In the genomic region with DNA sequence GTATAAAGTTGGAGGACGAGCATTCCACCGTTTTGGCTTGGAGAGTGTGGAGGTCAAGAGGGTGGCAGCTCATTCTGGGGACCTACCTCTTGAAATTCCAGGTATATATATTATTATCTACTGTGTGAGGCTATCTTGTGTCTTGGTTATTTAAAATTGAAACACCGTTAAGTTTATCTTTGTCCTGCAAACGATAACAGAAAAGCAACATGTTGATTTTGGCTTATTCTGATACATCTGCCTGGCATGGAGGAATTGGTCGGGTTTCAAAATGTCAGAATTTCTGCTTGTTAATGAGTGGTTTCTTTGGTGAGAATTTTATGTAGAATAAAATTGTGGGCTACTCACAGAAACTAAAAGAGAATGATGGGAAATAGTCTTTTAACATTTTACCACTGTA, we compare ENCODE assay signal across 31 cellular contexts.
"Had no signal": no experiment of that assay in that cellular context is flagged by ENCODE, and none has a peak within 500 bp of the region (broad histone marks: within the 10 kb centered on the region; RNA-seq: fewer than 3 reads in every experiment).

No MANE protein-coding gene starts in this region.

- H2AFZ ChIP-seq: hepatocyte had no signal

- H3K27ac ChIP-seq: ascending aorta, gastroesophageal sphincter, hepatocyte, neutrophil, ovary, sigmoid colon, thoracic aorta had no signal

- H3K36me3 ChIP-seq: ascending aorta, gastroesophageal sphincter, neutrophil, ovary, sigmoid colon, thoracic aorta had no signal

- H3K4me2 ChIP-seq: hepatocyte had no signal

- H3K27me3 Mint-ChIP-seq: activated CD4-positive, alpha-beta T cell treated with anti-CD3 and anti-CD28 coated beads, Interleukin-2, amount 10 ng/mL, durations not matched to agents 7 days and 5 days; activated naive CD4-positive, alpha-beta T cell treated with anti-CD3 and anti-CD28 coated beads, Interleukin-2, amount 10 ng/mL, durations not matched to agents 7 days and 5 days; activated naive CD8-positive, alpha-beta T cell treated with anti-CD3 and anti-CD28 coated beads, Interleukin-2, amount 10 ng/mL, durations not matched to agents 7 days and 5 days; progenitor cell of endocrine pancreas had no signal

- H3K4me3 Mint-ChIP-seq: activated CD4-positive, alpha-beta memory T cell treated with anti-CD3 and anti-CD28 coated beads, Interleukin-2, amount 10 ng/mL, durations not matched to agents 7 days and 5 days; activated naive CD4-positive, alpha-beta T cell treated with anti-CD3 and anti-CD28 coated beads, Interleukin-2, amount 10 ng/mL, durations not matched to agents 7 days and 5 days; activated naive CD8-positive, alpha-beta T cell treated with anti-CD3 and anti-CD28 coated beads, Interleukin-2, amount 10 ng/mL, durations not matched to agents 7 days and 5 days; activated T-cell treated with anti-CD3 and anti-CD28 coated beads, Interleukin-2, amount 50 U/mL, for 24 hours; brain; effector memory CD8-positive, alpha-beta T cell; nephron progenitor cell; stimulated activated effector memory CD8-positive, alpha-beta T cell treated with anti-CD3 and anti-CD28 coated beads, Interleukin-12 subunit alpha, Interleukin-12 subunit beta, amount 100 ng/mL, for 72 hours; stimulated activated naive CD8-positive, alpha-beta T cell treated with anti-CD3 and anti-CD28 coated beads, Interleukin-15, Interleukin-2, amounts not matched to agents 100 ng/mL and 50 ng/mL, for 24 hours; WTC11 had no signal

- H3K4me1 ChIP-seq: ascending aorta, gastroesophageal sphincter, sigmoid colon had no signal

- FAIRE-seq: endothelial cell of umbilical vein, keratinocyte, small intestine, urothelium cell line had no signal

- H3K27me3 ChIP-seq: ascending aorta, gastroesophageal sphincter, hepatocyte, neutrophil, ovary, sigmoid colon had no signal

- H3K36me3 Mint-ChIP-seq: activated naive CD4-positive, alpha-beta T cell treated with anti-CD3 and anti-CD28 coated beads, Interleukin-2, amount 10 ng/mL, durations not matched to agents 7 days and 5 days; activated naive CD8-positive, alpha-beta T cell treated with anti-CD3 and anti-CD28 coated beads, Interleukin-2, amount 10 ng/mL, durations not matched to agents 7 days and 5 days; brain; stimulated activated effector memory CD8-positive, alpha-beta T cell treated with anti-CD3 and anti-CD28 coated beads, Interleukin-12 subunit alpha, Interleukin-12 subunit beta, amount 100 ng/mL, for 72 hours; WTC11 had no signal

- ATAC-seq: effector memory CD8-positive, alpha-beta T cell; gastroesophageal sphincter; left cardiac atrium; stimulated activated effector memory CD8-positive, alpha-beta T cell treated with anti-CD3 and anti-CD28 coated beads, Interleukin-12 subunit alpha, Interleukin-12 subunit beta, amount 100 ng/mL, for 72 hours; WTC11 had no signal

- H3K4me3 ChIP-seq: ascending aorta, gastroesophageal sphincter, hepatocyte, ovary, sigmoid colon, thoracic aorta had no signal

- DNase-seq: activated CD4-positive, alpha-beta memory T cell treated with anti-CD3 and anti-CD28 coated beads, Interleukin-2, amount 10 ng/mL, durations not matched to agents 7 days and 5 days; activated CD4-positive, alpha-beta T cell treated with anti-CD3 and anti-CD28 coated beads for 1 hour; activated CD4-positive, alpha-beta T cell treated with anti-CD3 and anti-CD28 coated beads, Interleukin-2, amount 10 ng/mL, durations not matched to agents 7 days and 5 days; activated CD8-positive, alpha-beta memory T cell treated with anti-CD3 and anti-CD28 coated beads, Interleukin-2, amount 50 U/mL, for 48 hours; activated gamma-delta T cell; activated naive CD4-positive, alpha-beta T cell treated with anti-CD3 and anti-CD28 coated beads, Interleukin-2, amount 10 ng/mL, durations not matched to agents 7 days and 5 days; activated naive CD8-positive, alpha-beta T cell treated with anti-CD3 and anti-CD28 coated beads, Interleukin-2, amount 10 ng/mL, durations not matched to agents 7 days and 5 days; activated T-cell treated with anti-CD3 and anti-CD28 coated beads, Interleukin-2, amount 50 U/mL, for 24 hours; cortex of kidney; effector memory CD8-positive, alpha-beta T cell; left cardiac atrium; mammary epithelial cell; nephron progenitor cell; ovary; sigmoid colon; small intestine; stimulated activated CD4-positive, alpha-beta T cell treated with anti-CD3 and anti-CD28 coated beads, Interleukin-4, amount 100 ng/mL, for 24 hours; trophoblast cell had no signal

- H3K27ac Mint-ChIP-seq: activated CD4-positive, alpha-beta memory T cell treated with anti-CD3 and anti-CD28 coated beads, Interleukin-2, amount 10 ng/mL, durations not matched to agents 7 days and 5 days; activated CD4-positive, alpha-beta T cell treated with anti-CD3 and anti-CD28 coated beads, Interleukin-2, amount 10 ng/mL, durations not matched to agents 7 days and 5 days; activated naive CD4-positive, alpha-beta T cell treated with anti-CD3 and anti-CD28 coated beads, Interleukin-2, amount 10 ng/mL, durations not matched to agents 7 days and 5 days; activated naive CD8-positive, alpha-beta T cell treated with anti-CD3 and anti-CD28 coated beads, Interleukin-2, amount 10 ng/mL, durations not matched to agents 7 days and 5 days; activated T-cell treated with anti-CD3 and anti-CD28 coated beads, Interleukin-2, amount 50 U/mL, for 24 hours; brain; effector memory CD8-positive, alpha-beta T cell; nephron progenitor cell; progenitor cell of endocrine pancreas; stimulated activated effector memory CD8-positive, alpha-beta T cell treated with anti-CD3 and anti-CD28 coated beads, Interleukin-12 subunit alpha, Interleukin-12 subunit beta, amount 100 ng/mL, for 72 hours; stimulated activated naive CD8-positive, alpha-beta T cell treated with anti-CD3 and anti-CD28 coated beads, Interleukin-15, Interleukin-2, amounts not matched to agents 100 ng/mL and 50 ng/mL, for 24 hours; WTC11 had no signal

- H3K79me2 ChIP-seq: hepatocyte had no signal

- H3K4me1 Mint-ChIP-seq: activated CD4-positive, alpha-beta memory T cell treated with anti-CD3 and anti-CD28 coated beads, Interleukin-2, amount 10 ng/mL, durations not matched to agents 7 days and 5 days; activated naive CD4-positive, alpha-beta T cell treated with anti-CD3 and anti-CD28 coated beads, Interleukin-2, amount 10 ng/mL, durations not matched to agents 7 days and 5 days; activated naive CD8-positive, alpha-beta T cell treated with anti-CD3 and anti-CD28 coated beads, Interleukin-2, amount 10 ng/mL, durations not matched to agents 7 days and 5 days had no signal

- H3K9me3 Mint-ChIP-seq: activated CD4-positive, alpha-beta memory T cell treated with anti-CD3 and anti-CD28 coated beads, Interleukin-2, amount 10 ng/mL, durations not matched to agents 7 days and 5 days; activated CD4-positive, alpha-beta T cell treated with anti-CD3 and anti-CD28 coated beads, Interleukin-2, amount 10 ng/mL, durations not matched to agents 7 days and 5 days; activated naive CD4-positive, alpha-beta T cell treated with anti-CD3 and anti-CD28 coated beads, Interleukin-2, amount 10 ng/mL, durations not matched to agents 7 days and 5 days; activated naive CD8-positive, alpha-beta T cell treated with anti-CD3 and anti-CD28 coated beads, Interleukin-2, amount 10 ng/mL, durations not matched to agents 7 days and 5 days; activated T-cell treated with anti-CD3 and anti-CD28 coated beads, Interleukin-2, amount 50 U/mL, for 24 hours; brain; effector memory CD8-positive, alpha-beta T cell; nephron progenitor cell; stimulated activated effector memory CD8-positive, alpha-beta T cell treated with anti-CD3 and anti-CD28 coated beads, Interleukin-12 subunit alpha, Interleukin-12 subunit beta, amount 100 ng/mL, for 72 hours; stimulated activated naive CD8-positive, alpha-beta T cell treated with anti-CD3 and anti-CD28 coated beads, Interleukin-15, Interleukin-2, amounts not matched to agents 100 ng/mL and 50 ng/mL, for 24 hours had no signal

- H3K9me3 ChIP-seq: ascending aorta, gastroesophageal sphincter, neutrophil, ovary, sigmoid colon, thoracic aorta had no signal
